In the genomic region with DNA sequence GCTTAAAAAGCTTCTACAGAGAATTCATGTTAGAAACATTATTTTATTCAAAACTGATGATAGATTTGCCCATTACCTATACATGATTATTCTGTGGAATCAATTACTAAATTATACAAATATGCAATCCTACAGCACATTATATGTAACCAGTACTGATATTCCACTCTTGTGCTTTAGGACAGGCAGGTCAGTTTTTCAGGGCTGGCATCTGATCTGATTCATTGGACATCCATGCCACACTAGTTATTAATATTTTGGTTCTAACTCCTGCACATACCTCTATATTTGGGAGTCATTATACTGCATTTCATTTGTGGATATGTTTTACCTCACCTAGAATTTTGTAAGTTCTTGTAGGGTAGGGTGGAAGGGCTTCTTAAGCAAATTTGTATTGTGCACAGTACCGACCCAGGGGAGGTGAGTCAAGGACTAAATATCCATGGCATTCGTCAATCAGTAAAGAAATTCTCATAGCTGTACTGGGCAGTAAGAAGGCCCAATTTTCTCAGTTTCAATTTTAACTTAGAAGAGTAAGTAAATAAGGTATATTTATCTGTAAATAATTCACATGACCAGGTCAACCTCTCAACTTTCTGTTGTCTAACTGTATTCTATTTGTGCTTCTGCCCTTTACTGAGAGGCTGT, we compare ENCODE assay signal across 8 cellular contexts. TPM values are rescaled to one million over a fixed set of nuclear protein-coding genes. Genes with fewer than 3 reads are reported as not detected.
DNase-seq lines count a peak whose midpoint lies in the region; ATAC-seq, FAIRE-seq and TF ChIP-seq lines count a peak whose summit lies in the region.

No MANE protein-coding gene starts in this region.

- peak; percentile 42 to 48; a peak in 2 of 5 replicates for TF ChIP-seq EP300 in A549 (IDR thresholded peaks at IDR 0.05)

- peaks cover 4% of the 10 kb centered on the region; the same call in 1 of the 3 replicates for H3K9me3 ChIP-seq in A549
- H3K9me3 ChIP-seq in CD8-positive, alpha-beta memory T cell (ENCODE audit: low read length): no peaks in the 10 kb centered on the region

- no peaks in the 10 kb centered on the region for H3K27me3 ChIP-seq in CD8-positive, alpha-beta memory T cell (ENCODE audit: insufficient read depth, low read length, poor library complexity, severe bottlenecking)

- H3K4me1 Mint-ChIP-seq in CD8-positive, alpha-beta memory T cell: no peaks in the 10 kb centered on the region
- H3K4me1 Mint-ChIP-seq in activated CD8-positive, alpha-beta memory T cell treated with anti-CD3 and anti-CD28 coated beads, Interleukin-2, amount 10 ng/mL, durations not matched to agents 7 days and 5 days: no peaks in the 10 kb centered on the region

- peak overlapping the region; percentile 55 for H3K4me2 ChIP-seq in A549

- H3K4me3 Mint-ChIP-seq in CD8-positive, alpha-beta memory T cell: no peak overlapping the region
- H3K4me3 Mint-ChIP-seq in activated CD8-positive, alpha-beta memory T cell treated with anti-CD3 and anti-CD28 coated beads, Interleukin-2, amount 10 ng/mL, durations not matched to agents 7 days and 5 days: no peak overlapping the region

- TF ChIP-seq RAD21 in A549 (conservative IDR thresholded peaks at IDR 0.05 in 1 of 2, IDR thresholded peaks at IDR 0.05 in 1 of 2): 0 out of 5 replicates have a peak, but pooled peaks of 1 of the 2 experiments have one; percentile 38

- no peak for TF ChIP-seq CTCF in A549 (IDR thresholded peaks at IDR 0.05)

- TF ChIP-seq POLR2A in A549 (IDR thresholded peaks at IDR 0.05; ENCODE audit: low read length): no peak

- H3K36me3 Mint-ChIP-seq in CD8-positive, alpha-beta memory T cell: no peaks in the 10 kb centered on the region
- no peaks in the 10 kb centered on the region for H3K36me3 Mint-ChIP-seq in activated CD8-positive, alpha-beta memory T cell treated with anti-CD3 and anti-CD28 coated beads, Interleukin-2, amount 10 ng/mL, durations not matched to agents 7 days and 5 days

- H3K4me1 ChIP-seq in A549: peaks cover 35% of the 10 kb centered on the region
- no peaks in the 10 kb centered on the region for H3K4me1 ChIP-seq in CD8-positive, alpha-beta memory T cell (ENCODE audit: insufficient read depth, low read length)

- H3K4me3 ChIP-seq in A549: no peak overlapping the region
- no peak overlapping the region for H3K4me3 ChIP-seq in CD8-positive, alpha-beta memory T cell (ENCODE audit: low read length)

- peak; percentile 100 for FAIRE-seq in A549 (lab: Jason Lieb, UNC)

- POLR2A ChIA-PET in A549 (lab: Yijun Ruan, JAX): no interaction called here
- POLR2A ChIA-PET in CD8-positive, alpha-beta memory T cell (lab: Charles Lee): no interaction called here

- ATAC-seq in A549 (peak; percentile 98 to 99), GM19452 (IDR thresholded peaks at IDR 0.05; ENCODE audit: unreplicated experiment) (peak; percentile 93), HG03159 (IDR thresholded peaks at IDR 0.05; ENCODE audit: unreplicated experiment) (peak; percentile 96)
- no peak for ATAC-seq in activated CD8-positive, alpha-beta memory T cell treated with anti-CD3 and anti-CD28 coated beads, Interleukin-2, amount 10 ng/mL, durations not matched to agents 7 days and 5 days

- in situ Hi-C loops in T47D (cut with HindIII; ENCODE audit: low pct_unique_long_range_greater_than_20kb, low sequenced_read_pairs): no loop called here

- H3K27me3 Mint-ChIP-seq in CD8-positive, alpha-beta memory T cell: peaks cover 6 to 7% of the 10 kb centered on the region in 2 donors
- peaks cover 36% of the 10 kb centered on the region for H3K27me3 Mint-ChIP-seq in activated CD8-positive, alpha-beta memory T cell treated with anti-CD3 and anti-CD28 coated beads, Interleukin-2, amount 10 ng/mL, durations not matched to agents 7 days and 5 days

- WGBS in A549 (ENCODE audit: missing lambda C conversion rate): 0% methylated on average over 2 of the region's 2 CpGs

- DNase-seq in A549 (ENCODE audit: low read depth in 1 of 2, low spot score in 1 of 2) (peak; percentile 57 to 85), T47D (ENCODE audit: low read depth in 1 of 2, low spot score in 1 of 2) (peak; percentile 20 to 38)
- no peak for DNase-seq in stimulated activated CD4-positive, alpha-beta T cell treated with anti-CD3 and anti-CD28 coated beads, Interleukin-15, amount 100 ng/mL, for 24 hours
- no peak for DNase-seq in stimulated activated naive CD4-positive, alpha-beta T cell treated with Interleukin-2 at 50 U/mL for 16 hours (lab: John Stamatoyannopoulos, UW)
- no peak for DNase-seq in CD8-positive, alpha-beta memory T cell
- DNase-seq in activated CD8-positive, alpha-beta memory T cell treated with anti-CD3 and anti-CD28 coated beads, Interleukin-2, amount 10 ng/mL, durations not matched to agents 7 days and 5 days: no peak

- H3K27ac ChIP-seq in A549: peak overlapping the region; percentile 66 to 78
- H3K27ac ChIP-seq in CD8-positive, alpha-beta memory T cell (ENCODE audit: low read depth, low read length): no peak overlapping the region

- peaks cover 0 to 4% (median 2%) of the 10 kb centered on the region in 5 donors for H3K9me3 Mint-ChIP-seq in CD8-positive, alpha-beta memory T cell
- H3K9me3 Mint-ChIP-seq in activated CD8-positive, alpha-beta memory T cell treated with anti-CD3 and anti-CD28 coated beads, Interleukin-2, amount 10 ng/mL, durations not matched to agents 7 days and 5 days (ENCODE audit: low read depth): no peaks in the 10 kb centered on the region

- H3K36me3 ChIP-seq in CD8-positive, alpha-beta memory T cell (ENCODE audit: insufficient read depth, low read length): no peaks in the 10 kb centered on the region

- CTCF ChIA-PET in A549 (lab: Yijun Ruan, JAX): interaction anchor here (0.6 kb wide), 1 partner anchor 81 kb away, joined by 3 read pairs; no protein-coding TSS in a partner anchor
- CTCF ChIA-PET in CD8-positive, alpha-beta memory T cell (lab: Charles Lee): no interaction called here
- CTCF ChIA-PET in activated CD8-positive, alpha-beta memory T cell treated with anti-CD3 and anti-CD28 coated beads, Interleukin-2, amount 10 ng/mL, durations not matched to agents 7 days and 5 days (lab: Charles Lee): no interaction called here

- H3K27ac Mint-ChIP-seq in CD8-positive, alpha-beta memory T cell: no peak overlapping the region
- H3K27ac Mint-ChIP-seq in activated CD8-positive, alpha-beta memory T cell treated with anti-CD3 and anti-CD28 coated beads, Interleukin-2, amount 10 ng/mL, durations not matched to agents 7 days and 5 days: no peak overlapping the region

TF ChIP-seq in A549, 52 proteins besides CTCF, POLR2A, EP300 and RAD21 (continues in another document):
- no peak for TF ChIP-seq HDAC2 (IDR thresholded peaks at IDR 0.05)
- TF ChIP-seq FOSL2 (IDR thresholded peaks at IDR 0.05): peak; percentile 57; the same call in 1 of the 2 replicates
- peak; percentile 84 for TF ChIP-seq FOSL2 (CRISPR knock-in tag; IDR thresholded peaks at IDR 0.05)
- no peak for TF ChIP-seq NFE2L2 (conservative IDR thresholded peaks at IDR 0.05; ENCODE audit: low read length)
- no peak for TF ChIP-seq BHLHE40 (IDR thresholded peaks at IDR 0.05; ENCODE audit: low read depth, low read length)
- no peak for TF ChIP-seq CBX8 (IDR thresholded peaks at IDR 0.05)
- TF ChIP-seq MAZ (IDR thresholded peaks at IDR 0.05; ENCODE audit: borderline replicate concordance, low read depth, low read length): no peak
- no peak for TF ChIP-seq MAFK (IDR thresholded peaks at IDR 0.05; ENCODE audit: partially characterized antibody)
- TF ChIP-seq, protein P1, sequence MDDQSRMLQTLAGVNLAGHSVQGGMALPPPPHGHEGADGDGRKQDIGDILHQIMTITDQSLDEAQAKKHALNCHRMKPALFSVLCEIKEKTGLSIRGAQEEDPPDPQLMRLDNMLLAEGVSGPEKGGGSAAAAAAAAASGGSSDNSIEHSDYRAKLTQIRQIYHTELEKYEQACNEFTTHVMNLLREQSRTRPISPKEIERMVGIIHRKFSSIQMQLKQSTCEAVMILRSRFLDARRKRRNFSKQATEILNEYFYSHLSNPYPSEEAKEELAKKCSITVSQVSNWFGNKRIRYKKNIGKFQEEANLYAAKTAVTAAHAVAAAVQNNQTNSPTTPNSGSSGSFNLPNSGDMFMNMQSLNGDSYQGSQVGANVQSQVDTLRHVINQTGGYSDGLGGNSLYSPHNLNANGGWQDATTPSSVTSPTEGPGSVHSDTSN (IDR thresholded peaks at IDR 0.05): no peak; the same call in 1 of the 2 replicates
- TF ChIP-seq CEBPB (IDR thresholded peaks at IDR 0.05): peak in 1 of 2 experiments; percentile 79; a peak in 2 of 4 replicates
- no peak for TF ChIP-seq ZFP36 (IDR thresholded peaks at IDR 0.05; ENCODE audit: borderline replicate concordance, partially characterized antibody)
- TF ChIP-seq, protein P2, sequence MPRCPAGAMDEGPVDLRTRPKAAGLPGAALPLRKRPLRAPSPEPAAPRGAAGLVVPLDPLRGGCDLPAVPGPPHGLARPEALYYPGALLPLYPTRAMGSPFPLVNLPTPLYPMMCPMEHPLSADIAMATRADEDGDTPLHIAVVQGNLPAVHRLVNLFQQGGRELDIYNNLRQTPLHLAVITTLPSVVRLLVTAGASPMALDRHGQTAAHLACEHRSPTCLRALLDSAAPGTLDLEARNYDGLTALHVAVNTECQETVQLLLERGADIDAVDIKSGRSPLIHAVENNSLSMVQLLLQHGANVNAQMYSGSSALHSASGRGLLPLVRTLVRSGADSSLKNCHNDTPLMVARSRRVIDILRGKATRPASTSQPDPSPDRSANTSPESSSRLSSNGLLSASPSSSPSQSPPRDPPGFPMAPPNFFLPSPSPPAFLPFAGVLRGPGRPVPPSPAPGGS (IDR thresholded peaks at IDR 0.05): no peak
- peak; percentile 83 for TF ChIP-seq GATA3 (IDR thresholded peaks at IDR 0.05; ENCODE audit: borderline replicate concordance)
- no peak for TF ChIP-seq ZC3H11A (IDR thresholded peaks at IDR 0.05)
- TF ChIP-seq JUNB (IDR thresholded peaks at IDR 0.05): peak; percentile 68
- no peak for TF ChIP-seq CHD2 (IDR thresholded peaks at IDR 0.05; ENCODE audit: low read length, partially characterized antibody)
- TF ChIP-seq, protein P3, sequence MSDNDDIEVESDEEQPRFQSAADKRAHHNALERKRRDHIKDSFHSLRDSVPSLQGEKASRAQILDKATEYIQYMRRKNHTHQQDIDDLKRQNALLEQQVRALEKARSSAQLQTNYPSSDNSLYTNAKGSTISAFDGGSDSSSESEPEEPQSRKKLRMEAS (IDR thresholded peaks at IDR 0.05): 0 out of 2 replicates have a peak, but pooled peaks have one; percentile 34
- peak; percentile 59 to 60; a peak in 3 of 5 replicates for TF ChIP-seq JUN (IDR thresholded peaks at IDR 0.05)

RNA-seq across cellular contexts. Expression of a gene that starts 33.5 kb away (rescaled TPM):
- polyA plus RNA-seq in A549 (2011; rRNA removed) (11.7 and 12.3 TPM in 2 replicates), A549 (2017; fragmentation: RNase III; extraction: RNeasy Plus Mini Kit Qiagen cat#74134 plus additional on column Dnase treatment) (8.2 to 9.1 TPM (median 8.3 TPM) in 3 replicates)
- 2.6 and 2.8 TPM in 2 replicates for polyA plus RNA-seq in A549 (2012; cell fraction: cytosol; rRNA removed)
- polyA plus RNA-seq in A549 (2012; cell fraction: nucleus; rRNA removed): 2.4 and 3.3 TPM in 2 replicates
- 6.2 and 8.2 TPM in 2 replicates for polyA minus RNA-seq in A549 (2011; rRNA and poly(A)+ RNA removed)
- under 1 TPM; 0.11 to 0.18 TPM for total RNA-seq in CD8-positive, alpha-beta memory T cell
- polyA plus RNA-seq in CD8-positive, alpha-beta memory T cell: not detected
- total RNA-seq in activated CD8-positive, alpha-beta memory T cell treated with anti-CD3 and anti-CD28 coated beads, Interleukin-2, amount 10 ng/mL, durations not matched to agents 7 days and 5 days: under 1 TPM; 0.44 to 0.87 TPM

Comparison
In these comparisons a context has a peak if more than half of its experiments do, and no peak if none do; other contexts are left out.
1. DNase-seq: peak in A549 (2 of 2) and T47D (2 of 2); none in stimulated activated CD4-positive, alpha-beta T cell treated with anti-CD3 and anti-CD28 coated beads, Interleukin-15, amount 100 ng/mL, for 24 hours (single experiment), stimulated activated naive CD4-positive, alpha-beta T cell treated with Interleukin-2 at 50 U/mL for 16 hours (single experiment), CD8-positive, alpha-beta memory T cell (0 of 5) and activated CD8-positive, alpha-beta memory T cell treated with anti-CD3 and anti-CD28 coated beads, Interleukin-2, amount 10 ng/mL, durations not matched to agents 7 days and 5 days (single experiment).